ENCODE assay signal across 10 cellular contexts in genomic region chr17:48429156-48429555, GRCh38. TPM values are rescaled to one million over a fixed set of nuclear protein-coding genes. Genes with fewer than 3 reads are reported as not detected.
DNase-seq lines count a peak whose midpoint lies in the region; ATAC-seq and TF ChIP-seq lines count a peak whose summit lies in the region.
"Had no signal": no experiment of that assay in that cellular context is flagged by ENCODE, and none has a peak within 500 bp of the region (broad histone marks: within the 10 kb centered on the region; RNA-seq: fewer than 3 reads in every experiment).

No MANE protein-coding gene starts in this region.

- H3K27me3 ChIP-seq in esophagus squamous epithelium (peaks cover 0 to 67% (median 9%) of the 10 kb centered on the region in 4 donors), suprapubic skin (peaks cover 63% of the 10 kb centered on the region), heart right ventricle (peaks cover 0 to 91% (median 76%) of the 10 kb centered on the region in 7 donors)

- peaks cover 63% of the 10 kb centered on the region for H3K4me1 Mint-ChIP-seq in activated B cell treated with CpG ODN at 0.5 μM for 24 hours

- H3K4me3 Mint-ChIP-seq in activated B cell treated with CpG ODN at 0.5 μM for 24 hours, result peak overlapping the region; percentile 86

- H3K4me3 ChIP-seq in esophagus squamous epithelium (peak overlapping the region; percentile 4 to 60 (median 36)), suprapubic skin (peak overlapping the region; percentile 38), heart right ventricle (peak overlapping the region in 2 of 10 donors; percentile 2 to 52)

- TF ChIP-seq CTCF in activated B cell treated with CpG ODN at 0.5 μM for 24 hours (IDR thresholded peaks at IDR 0.05), result no peak
- no peak for TF ChIP-seq CTCF in esophagus squamous epithelium (IDR thresholded peaks at IDR 0.05)
- no peak for TF ChIP-seq CTCF in suprapubic skin (IDR thresholded peaks at IDR 0.05)
- no peak for TF ChIP-seq CTCF in heart right ventricle (IDR thresholded peaks at IDR 0.05)

- no peaks in the 10 kb centered on the region for H3K9me3 Mint-ChIP-seq in activated B cell treated with CpG ODN at 0.5 μM for 24 hours

- H3K36me3 Mint-ChIP-seq in activated B cell treated with CpG ODN at 0.5 μM for 24 hours (ENCODE audit: low read depth), result peaks cover 4% of the 10 kb centered on the region

- H3K9me3 ChIP-seq in esophagus squamous epithelium, result no peaks in the 10 kb centered on the region
- no peaks in the 10 kb centered on the region for H3K9me3 ChIP-seq in suprapubic skin
- no peaks in the 10 kb centered on the region for H3K9me3 ChIP-seq in heart right ventricle

- no peak for ATAC-seq in activated B cell treated with CpG ODN at 0.5 μM for 24 hours (ENCODE audit: low read depth)
- no peak for ATAC-seq in heart right ventricle
- no peak for ATAC-seq in GM21447 (IDR thresholded peaks at IDR 0.05; ENCODE audit: unreplicated experiment)

- H3K4me1 ChIP-seq in esophagus squamous epithelium, result peaks cover 0 to 10% (median 0%) of the 10 kb centered on the region in 3 donors
- H3K4me1 ChIP-seq in suprapubic skin, result peaks cover 7% of the 10 kb centered on the region
- H3K4me1 ChIP-seq in heart right ventricle, result peaks cover 0 to 16% (median 0%) of the 10 kb centered on the region in 9 donors

- POLR2A ChIA-PET in activated B cell treated with CpG ODN at 0.5 μM for 24 hours (lab: Charles Lee), result interaction anchor here (1.6 to 2.7 kb wide), 2 partner anchors 10 to 16 kb away, joined by 4 to 14 read pairs; no protein-coding TSS in a partner anchor

- H3K27ac ChIP-seq in esophagus squamous epithelium (peak overlapping the region in 3 of 4 donors; percentile 39 to 76 (median 68)), suprapubic skin (no peak overlapping the region), heart right ventricle (peak overlapping the region in 1 of 10 donors; percentile 83)

- intact Hi-C loops in activated B cell treated with CpG ODN at 0.5 μM for 24 hours (cut with micrococcal nuclease) (loop anchor here (2.0 kb wide), 1 partner anchor 14 kb away; no protein-coding TSS in a partner anchor), esophagus squamous epithelium (cut with DNase I) (no loop called here), heart right ventricle (cut with DNase I) (no loop called here)

- DNase-seq in activated gamma-delta T cell treated with Interleukin-2 at 50 U/mL for 16 hours (peak; percentile 36), activated gamma-delta T cell (lab: John Stamatoyannopoulos, UW) (no peak), activated B cell treated with CpG ODN at 0.5 μM for 24 hours (no peak), esophagus squamous epithelium (lab: John Stamatoyannopoulos, UW) (no peak), suprapubic skin (ENCODE audit: low spot score in 2 of 2) (no peak), heart right ventricle (no peak), foreskin melanocyte (no peak)
- DNase-seq: head of caudate nucleus, NCI-H82 had no signal

- peak overlapping the region; percentile 83 for H3K27ac Mint-ChIP-seq in activated B cell treated with CpG ODN at 0.5 μM for 24 hours

- TF ChIP-seq POLR2A in esophagus squamous epithelium (IDR thresholded peaks at IDR 0.05) (peak in 1 of 4 donors; percentile 10), suprapubic skin (IDR thresholded peaks at IDR 0.05) (no peak)

- no peak for TF ChIP-seq EP300 in suprapubic skin (IDR thresholded peaks at IDR 0.05)

- peaks cover 5% of the 10 kb centered on the region for H3K27me3 Mint-ChIP-seq in activated B cell treated with CpG ODN at 0.5 μM for 24 hours

- 40 to 76% methylated on average over 7 to 8 of the region's 8 CpGs for WGBS in esophagus squamous epithelium, 2 donors
- WGBS in suprapubic skin, result 89% methylated on average over 8 of the region's 8 CpGs
- WGBS in heart right ventricle, 2 donors, result 56 to 60% methylated on average over 8 of the region's 8 CpGs

- H3K36me3 ChIP-seq in esophagus squamous epithelium (no peaks in the 10 kb centered on the region), suprapubic skin (no peaks in the 10 kb centered on the region), heart right ventricle (no peaks in the 10 kb centered on the region)

- CTCF ChIA-PET in activated B cell treated with CpG ODN at 0.5 μM for 24 hours (lab: Charles Lee), result no interaction called here

RNA-seq across cellular contexts. Expression of gene SKAP1, which starts 0.9 kb away (rescaled TPM):
- total RNA-seq in activated B cell treated with CpG ODN at 0.5 μM for 24 hours, result 24.3 and 25.3 TPM in 2 replicates
- total RNA-seq in esophagus squamous epithelium, result 1 to 10 TPM in 2 of 4 donors, under 1 TPM in 1, not detected in 1; 0.83 to 5.1 (median 3.4) TPM
- total RNA-seq in suprapubic skin, result 1 to 10 TPM in 2 of 4 donors, not detected in 2; 1.0 to 1.5 TPM
- 1 to 10 TPM in 1 of 10 donors, under 1 TPM in 5, not detected in 4; 0.49 to 1.7 (median 0.82) TPM for total RNA-seq in heart right ventricle
- under 1 TPM in 1 of 2 donors, not detected in 1; 0.33 TPM for polyA plus RNA-seq in heart right ventricle
